ENCODE assay signal across 27 cellular contexts in the genomic region with DNA sequence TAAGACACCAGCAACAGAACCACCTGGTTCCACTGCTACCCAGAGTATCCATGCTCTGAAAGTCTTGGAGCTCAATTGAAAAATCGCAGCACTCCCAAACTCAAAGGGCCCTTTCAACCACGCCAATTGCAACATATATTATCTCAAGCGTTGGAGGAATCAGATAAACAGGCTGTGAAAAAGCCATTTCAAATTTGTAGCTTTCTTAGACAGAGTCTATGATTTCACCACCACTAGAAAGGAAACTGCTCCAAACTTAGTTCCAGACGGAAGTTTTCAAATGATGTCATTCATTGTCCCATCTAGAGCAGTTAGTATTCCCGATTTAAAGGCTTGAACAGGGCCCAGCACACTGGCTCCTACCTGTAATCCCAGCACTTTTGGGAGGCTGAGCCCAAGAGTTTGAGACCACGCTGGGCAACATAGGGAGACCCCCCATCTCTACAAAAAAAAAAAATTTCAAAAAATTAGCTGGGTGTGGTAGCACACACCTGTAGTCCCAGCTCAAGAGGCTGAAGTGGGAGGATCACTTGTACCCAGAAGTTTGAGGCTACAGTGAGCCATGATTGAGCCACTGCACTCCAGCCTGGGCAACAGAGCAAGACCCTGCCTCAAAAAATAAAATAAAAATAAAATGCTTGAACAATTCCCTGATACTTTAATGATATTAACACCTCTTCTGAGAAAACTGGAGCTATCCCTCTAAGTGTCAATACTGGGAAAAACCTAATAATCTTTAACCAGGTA. TPM values are rescaled to one million over a fixed set of nuclear protein-coding genes. Genes with fewer than 3 reads are reported as not detected.
DNase-seq lines count a peak whose midpoint lies in the region; ATAC-seq, FAIRE-seq and TF ChIP-seq lines count a peak whose summit lies in the region.
"Had no signal": no experiment of that assay in that cellular context is flagged by ENCODE, and none has a peak within 500 bp of the region (broad histone marks: within the 10 kb centered on the region; RNA-seq: fewer than 3 reads in every experiment).

No MANE protein-coding gene starts in this region.

- SMC1A ChIA-PET in GM12878 (lab: Charles Lee; ENCODE audit: uncharacterized antibody, unreplicated experiment): interaction anchor here (0.9 to 3.7 kb wide), 13 partner anchors 8 to 254 kb away, joined by 3 to 21 read pairs (median 4); no protein-coding TSS in a partner anchor

- TF ChIP-seq POLR2A in GM12878 (IDR thresholded peaks at IDR 0.05; ENCODE audit: low read depth, low read length): no peak

- no peak for FAIRE-seq in GM12878 (lab: Jason Lieb, UNC)

- H3K4me2 ChIP-seq in GM12878 (ENCODE audit: control insufficient read depth, insufficient read depth): peak overlapping the region; percentile 49; the same call in 1 of the 2 replicates

- H2AFZ ChIP-seq in GM12878 (ENCODE audit: control insufficient read depth, low read depth, low read length): no peak overlapping the region
- H2AFZ ChIP-seq: GM23248 had no signal

- peak; percentile 73 for ATAC-seq in Right ventricle myocardium inferior
- ATAC-seq in GM12878: no peak
- ATAC-seq in sciatic nerve: peak; percentile 51
- ATAC-seq: activated CD8-positive, alpha-beta T cell treated with anti-CD3 and anti-CD28 coated beads, Interleukin-2, amount 10 ng/mL, durations not matched to agents 7 days and 5 days; activated naive CD8-positive, alpha-beta T cell treated with anti-CD3 and anti-CD28 coated beads, Interleukin-2, amount 50 U/mL, for 24 hours; left colon; naive thymus-derived CD8-positive, alpha-beta T cell; upper lobe of right lung had no signal

- H3K27me3 ChIP-seq in right atrium auricular region (no peaks in the 10 kb centered on the region), GM12878 (replicated peaks in 1 of 2; ENCODE audit: control insufficient read depth in 2 of 2, insufficient read depth in 2 of 2, low read length in 1 of 2) (no peaks in the 10 kb centered on the region)
- H3K27me3 ChIP-seq: brain microvascular endothelial cell, ovary, sigmoid colon, upper lobe of right lung had no signal

- RAD21 ChIA-PET in GM12878 (lab: Charles Lee; ENCODE audit: unreplicated experiment): interaction anchor here (1.2 to 3.6 kb wide), 7 partner anchors 9 to 160 kb away, joined by 4 to 18 read pairs (median 8); a partner anchor contains a TSS

- POLR2A ChIA-PET in GM12878 (lab: Charles Lee): interaction anchor here (0.5 to 2.0 kb wide), 11 partner anchors 9 to 188 kb away, joined by 3 to 12 read pairs (median 4); no protein-coding TSS in a partner anchor

- no TSS peak for BruUV-seq in GM12878 (replicated peaks; lab: Mats Ljungman, UMichigan)

- no peak for TF ChIP-seq EP300 in GM12878 (IDR thresholded peaks at IDR 0.05; ENCODE audit: borderline replicate concordance in 1 of 2, control insufficient read depth in 1 of 2, low read depth in 2 of 2, low read length in 2 of 2)

- H3K36me3 ChIP-seq in right atrium auricular region (no peaks in the 10 kb centered on the region), GM12878 (ENCODE audit: control insufficient read depth in 2 of 2, insufficient read depth in 2 of 2, low read length in 1 of 2) (0 out of 4 replicates have a peak, but pooled peaks cover 0 to 2% of the 10 kb centered on the region in 2 experiments)
- H3K36me3 ChIP-seq: brain microvascular endothelial cell, ovary, sigmoid colon, upper lobe of right lung had no signal

- peaks cover 91% of the 10 kb centered on the region for H3K79me2 ChIP-seq in GM12878 (ENCODE audit: control insufficient read depth, insufficient read depth, low read length)

- in situ Hi-C loops in GM12878 (cut with MboI): no loop called here

- H3K27ac ChIP-seq in right atrium auricular region (no peak overlapping the region), GM12878 (ENCODE audit: control insufficient read depth, insufficient read depth) (no peak overlapping the region)
- H3K27ac ChIP-seq: 22Rv1, brain microvascular endothelial cell, coronary artery, GM23248, ovary, sigmoid colon, upper lobe of right lung had no signal

- CTCF ChIA-PET in GM12878 (lab: Yijun Ruan, JAX): interaction anchor here (0.6 to 2.0 kb wide), 10 partner anchors 9 to 328 kb away, joined by 3 to 11 read pairs (median 3); a partner anchor contains a TSS

- TF ChIP-seq RAD21 in GM12878 (IDR thresholded peaks at IDR 0.05; ENCODE audit: insufficient read depth, low read depth, low read length): no peak

- no peak overlapping the region for H3K4me3 ChIP-seq in right atrium auricular region
- H3K4me3 ChIP-seq in GM12878: no peak overlapping the region
- H3K4me3 ChIP-seq in fibroblast of the aortic adventitia (ENCODE audit: low read depth, low read length): no peak overlapping the region
- H3K4me3 ChIP-seq: coronary artery, GM23248, ovary, sigmoid colon, upper lobe of right lung had no signal

- no peak overlapping the region for H3K9ac ChIP-seq in GM12878 (ENCODE audit: control insufficient read depth, insufficient read depth, low read length)
- H3K9ac ChIP-seq: GM23248 had no signal

- no peak for DNase-seq in Right ventricle myocardium inferior (ENCODE audit: missing footprints)
- DNase-seq in right atrium auricular region (ENCODE audit: low spot score): no peak
- DNase-seq in GM12878 (ENCODE audit: low read depth, low spot score): no peak
- DNase-seq in fibroblast of the aortic adventitia (ENCODE audit: low read depth): peak; percentile 77
- DNase-seq in sciatic nerve (ENCODE audit: low spot score): no peak
- no peak for DNase-seq in D341Med (ENCODE audit: low spot score)
- DNase-seq in DMS79 (lab: John Stamatoyannopoulos, UW): no peak
- DNase-seq in stimulated activated CD4-positive, alpha-beta T cell treated with anti-CD3 and anti-CD28 coated beads, Interleukin-2, amount 100 ng/mL, for 48 hours: no peak
- DNase-seq: activated CD8-positive, alpha-beta T cell treated with anti-CD3 and anti-CD28 coated beads, Interleukin-2, amount 10 ng/mL, durations not matched to agents 7 days and 5 days; activated gamma-delta T cell; activated naive CD8-positive, alpha-beta T cell treated with anti-CD3 and anti-CD28 coated beads, Interleukin-2, amount 50 U/mL, for 24 hours; activated T-cell treated with anti-CD3 and anti-CD28 coated beads for 4 hours; brain microvascular endothelial cell; glutamatergic neuron; GM23248; Karpas-422; left colon; naive thymus-derived CD8-positive, alpha-beta T cell; NCI-H2171; NCI-H510A treated with DMSO at 0.1 percent for 48 hours; NK-92 treated with Interleukin-12 subunit alpha and Interleukin-12 subunit beta, amount 100 ng/mL, for 24 hours; ovary; sigmoid colon; T-helper 1 cell; upper lobe of right lung had no signal

- no peaks in the 10 kb centered on the region for H3K9me3 ChIP-seq in right atrium auricular region
- H3K9me3 ChIP-seq in GM12878 (replicated peaks; ENCODE audit: control insufficient read depth, insufficient read depth, low read length): no peaks in the 10 kb centered on the region
- H3K9me3 ChIP-seq: ovary, sigmoid colon, upper lobe of right lung had no signal

- H3K4me1 ChIP-seq in right atrium auricular region: no peaks in the 10 kb centered on the region
- H3K4me1 ChIP-seq in GM12878 (ENCODE audit: control insufficient read depth, insufficient read depth, low read length): peaks cover 39% of the 10 kb centered on the region

- no peaks in the 10 kb centered on the region for H4K20me1 ChIP-seq in GM12878 (ENCODE audit: control insufficient read depth, insufficient read depth)

- no peak for TF ChIP-seq CTCF in right atrium auricular region (IDR thresholded peaks at IDR 0.05)
- TF ChIP-seq CTCF in GM12878 (IDR thresholded peaks at IDR 0.05 in 2 of 3, conservative IDR thresholded peaks at IDR 0.05 in 1 of 3; ENCODE audit: control insufficient read depth in 2 of 3, extremely low read depth in 1 of 3, insufficient read depth in 1 of 3, low read depth in 3 of 3, low read length in 3 of 3): no peak
- no peak for TF ChIP-seq CTCF in fibroblast of the aortic adventitia (IDR thresholded peaks at IDR 0.05; ENCODE audit: insufficient read depth, low read length)

- 75% methylated on average over 6 of the region's 6 CpGs for WGBS in GM12878 (ENCODE audit: insufficient coverage, insufficient replicate concordance, low lambda C conversion rate, missing lambda C conversion rate)

- intact Hi-C loops in Right ventricle myocardium inferior (cut with DNase I) (no loop called here), GM12878 (cut with micrococcal nuclease; ENCODE audit: unreplicated experiment) (no loop called here), sciatic nerve (cut with DNase I) (no loop called here)

TF ChIP-seq in GM12878, 131 proteins besides CTCF, POLR2A, EP300 and RAD21 (continues in another document):
- TF ChIP-seq ATF7 (IDR thresholded peaks at IDR 0.05; ENCODE audit: low read depth) (peak; percentile 59; the same call in 1 of the 2 replicates), STAT1 (conservative IDR thresholded peaks at IDR 0.05) (no peak), SMAD5 (IDR thresholded peaks at IDR 0.05; ENCODE audit: low read depth) (no peak), EGR1 (IDR thresholded peaks at IDR 0.05; ENCODE audit: borderline replicate concordance in 1 of 2, low read depth in 2 of 2, low read length in 2 of 2) (no peak), KDM1A (IDR thresholded peaks at IDR 0.05; ENCODE audit: borderline replicate concordance) (no peak), ZNF274 (IDR thresholded peaks at IDR 0.05; ENCODE audit: insufficient read depth, insufficient read length) (no peak), FOXM1 (IDR thresholded peaks at IDR 0.05; ENCODE audit: low read depth, low read length) (0 out of 2 replicates have a peak, but pooled peaks have one; percentile 20)

RNA-seq across cellular contexts. Expression of a gene that starts 16.8 kb away (rescaled TPM):
- total RNA-seq in Right ventricle myocardium inferior: 29.1 TPM
- 10 to 100 TPM in 1 of 2 donors, 1 to 10 TPM in 1; 9.0 to 11.6 TPM for total RNA-seq in right atrium auricular region
- 150 and 178 TPM in 2 replicates for total RNA-seq in GM12878 (2013; cell fraction: nucleolus; rRNA removed)
- total RNA-seq in GM12878 (2014; rRNA removed): 44.8 and 55.4 TPM in 2 replicates
- 51.6 and 52.1 TPM in 2 replicates for total RNA-seq in GM12878 (2014; rRNA removed; fragmentation: Illumina TruSeq; extraction: Trizol)
- 73.6 and 74.3 TPM in 2 replicates for total RNA-seq in GM12878 (2021)
- polyA plus RNA-seq in GM12878 (2011; ENCODE audit: low read depth): 34.0 TPM
- polyA plus RNA-seq in GM12878 (2011; rRNA removed): 29.8 and 31.3 TPM in 2 replicates
- polyA plus RNA-seq in GM12878 (2011; cell fraction: cytosol; rRNA removed): 13.9 and 16.5 TPM in 2 replicates
- 56.3 and 56.8 TPM in 2 replicates for polyA plus RNA-seq in GM12878 (2011; cell fraction: nucleus; rRNA removed)
- polyA plus RNA-seq in GM12878 (2012): 54.7 and 56.7 TPM in 2 replicates
- polyA plus RNA-seq in GM12878 (2014; fragmentation: Illumina TruSeq; extraction: Trizol): 65.1 and 67.4 TPM in 2 replicates
- polyA plus RNA-seq in GM12878 (2014; fragmentation: Nextera tagmentation; extraction: Ambion mirVana): 10 to 100 TPM; 13.9 to 15.9 TPM
- 35.3 and 39.5 TPM in 2 replicates for polyA plus RNA-seq in GM12878 (2014; rRNA removed)
- 10 to 100 TPM; 53.5 to 63.5 TPM for polyA plus RNA-seq in GM12878 (2016; fragmentation: Nextera tagmentation; extraction: Ambion mirVana)
- polyA minus RNA-seq in GM12878 (2011; rRNA and poly(A)+ RNA removed): 49.2 and 55.0 TPM in 2 replicates
- polyA minus RNA-seq in GM12878 (2011; cell fraction: cytosol; rRNA and poly(A)+ RNA removed): 11.8 and 14.1 TPM in 2 replicates
- polyA minus RNA-seq in GM12878 (2011; cell fraction: nucleus; rRNA and poly(A)+ RNA removed): 87.8 and 130 TPM in 2 replicates
- total RNA-seq in fibroblast of the aortic adventitia (ENCODE audit: low replicate concordance): 21.5 and 24.2 TPM in 2 replicates
- total RNA-seq in sciatic nerve: 9.5 TPM
